ENCODE assay signal across 1 cellular context in genomic region chr9:123323482-123324013, GRCh38.
TF ChIP-seq lines count a peak whose summit lies in the region.

No MANE protein-coding gene starts in this region.

TF ChIP-seq in GM23338, 12 proteins besides CTCF, POLR2A, EP300 and RAD21 (continued from another document):
- TF ChIP-seq ZNF462 (CRISPR knock-in tag; IDR thresholded peaks at IDR 0.05), result no peak
- no peak for TF ChIP-seq ETS1 (IDR thresholded peaks at IDR 0.05)
